ENCODE assay signal across 39 cellular contexts in genomic region chr20:20655883-20656282, GRCh38.
"Had no signal": no experiment of that assay in that cellular context is flagged by ENCODE, and none has a peak within 500 bp of the region (broad histone marks: within the 10 kb centered on the region; RNA-seq: fewer than 3 reads in every experiment).

No MANE protein-coding gene starts in this region.

- H3K4me3 Mint-ChIP-seq: activated naive CD4-positive, alpha-beta T cell treated with anti-CD3 and anti-CD28 coated beads for 36 hours; activated naive CD4-positive, alpha-beta T cell treated with anti-CD3 and anti-CD28 coated beads, Interleukin-2, amount 10 ng/mL, durations not matched to agents 7 days and 5 days; activated naive CD4-positive, alpha-beta T cell treated with anti-CD3 and anti-CD28 coated beads, Interleukin-2, amount 50 U/mL, for 24 hours; activated naive CD8-positive, alpha-beta T cell; activated naive CD8-positive, alpha-beta T cell treated with anti-CD3 and anti-CD28 coated beads for 36 hours; activated naive CD8-positive, alpha-beta T cell treated with anti-CD3 and anti-CD28 coated beads, Interleukin-2, amount 10 ng/mL, durations not matched to agents 7 days and 5 days; activated naive CD8-positive, alpha-beta T cell treated with anti-CD3 and anti-CD28 coated beads, Interleukin-2, amount 50 U/mL, for 24 hours; activated T-cell treated with anti-CD3 and anti-CD28 coated beads, Interleukin-2, amount 50 U/mL, for 24 hours; activated T-cell treated with anti-CD3 and anti-CD28 coated beads, Interleukin-2, amount 50 U/mL, for 4 hours; activated T-cell treated with anti-CD3 and anti-CD28 coated beads, Interleukin-2, amount 50 U/mL, for 72 hours; activated T-helper 1 cell treated with anti-CD3 and anti-CD28 coated beads, Interleukin-12 subunit alpha, Interleukin-12 subunit beta, Interleukin-2, Interleukin-4 antibody, amounts not matched to agents 30 ng/mL and 10 ng/mL and 1 ng/mL, durations not matched to agents 14 hours and 24 hours and 36 hours; activated T-helper 17 cell treated with anti-CD3 and anti-CD28 coated beads, Interleukin-2, amount 50 U/mL, for 72 hours; brain; central memory CD8-positive, alpha-beta T cell had no signal

- DNase-seq: activated effector memory CD4-positive, alpha-beta T cell treated with anti-CD3 and anti-CD28 coated beads, Interleukin-2, amount 50 U/mL, for 16 hours; activated effector memory CD4-positive, alpha-beta T cell treated with Interleukin-2 at 50 U/mL for 16 hours; activated gamma-delta T cell; activated gamma-delta T cell treated with Interleukin-2 at 50 U/mL for 16 hours; activated naive CD4-positive, alpha-beta T cell; activated naive CD4-positive, alpha-beta T cell treated with anti-CD3 and anti-CD28 coated beads for 36 hours; activated naive CD4-positive, alpha-beta T cell treated with anti-CD3 and anti-CD28 coated beads, Interleukin-2, amount 10 ng/mL, durations not matched to agents 7 days and 5 days; activated naive CD4-positive, alpha-beta T cell treated with anti-CD3 and anti-CD28 coated beads, Interleukin-2, amount 50 U/mL, for 16 hours; activated naive CD4-positive, alpha-beta T cell treated with Interleukin-2 at 50 U/mL for 16 hours; activated naive CD8-positive, alpha-beta T cell treated with anti-CD3 and anti-CD28 coated beads for 36 hours; activated naive CD8-positive, alpha-beta T cell treated with anti-CD3 and anti-CD28 coated beads, Interleukin-2, amount 10 ng/mL, durations not matched to agents 7 days and 5 days; activated naive CD8-positive, alpha-beta T cell treated with anti-CD3 and anti-CD28 coated beads, Interleukin-2, amount 50 U/mL, for 24 hours; activated T-cell treated with anti-CD3 and anti-CD28 coated beads for 4 hours; activated T-cell treated with anti-CD3 and anti-CD28 coated beads, Interleukin-2, amount 50 U/mL, for 1 hour; activated T-cell treated with anti-CD3 and anti-CD28 coated beads, Interleukin-2, amount 50 U/mL, for 24 hours; activated T-cell treated with anti-CD3 and anti-CD28 coated beads, Interleukin-2, amount 50 U/mL, for 4 hours; activated T-cell treated with anti-CD3 and anti-CD28 coated beads, Interleukin-2, amount 50 U/mL, for 48 hours; activated T-cell treated with anti-CD3 and anti-CD28 coated beads, Interleukin-2, amount 50 U/mL, for 72 hours; adrenal gland; amniotic stem cell; amygdala; anterior cingulate cortex; aorta; body of pancreas; brain microvascular endothelial cell; caudate nucleus; central memory CD4-positive, alpha-beta T cell; cerebellar nuclear complex had no signal

- H3K27me3 Mint-ChIP-seq: activated naive CD4-positive, alpha-beta T cell treated with anti-CD3 and anti-CD28 coated beads, Interleukin-2, amount 10 ng/mL, durations not matched to agents 7 days and 5 days; activated naive CD4-positive, alpha-beta T cell treated with anti-CD3 and anti-CD28 coated beads, Interleukin-2, amount 50 U/mL, for 24 hours; activated naive CD8-positive, alpha-beta T cell; activated naive CD8-positive, alpha-beta T cell treated with anti-CD3 and anti-CD28 coated beads for 36 hours; activated naive CD8-positive, alpha-beta T cell treated with anti-CD3 and anti-CD28 coated beads, Interleukin-2, amount 10 ng/mL, durations not matched to agents 7 days and 5 days; activated naive CD8-positive, alpha-beta T cell treated with anti-CD3 and anti-CD28 coated beads, Interleukin-2, amount 50 U/mL, for 24 hours; activated T-cell treated with anti-CD3 and anti-CD28 coated beads, Interleukin-2, amount 50 U/mL, for 24 hours; activated T-helper 17 cell treated with anti-CD3 and anti-CD28 coated beads, Interleukin-2, amount 50 U/mL, for 72 hours; central memory CD8-positive, alpha-beta T cell had no signal

- H3K9me3 ChIP-seq: adrenal gland, ascending aorta, body of pancreas, breast epithelium had no signal

- ATAC-seq: activated naive CD4-positive, alpha-beta T cell treated with anti-CD3 and anti-CD28 coated beads, Interleukin-2, amount 50 U/mL, for 72 hours; activated naive CD8-positive, alpha-beta T cell treated with anti-CD3 and anti-CD28 coated beads, Interleukin-2, amount 50 U/mL, for 24 hours; activated T-cell treated with anti-CD3 and anti-CD28 coated beads, Interleukin-2, amount 50 U/mL, for 4 hours; activated T-cell treated with anti-CD3 and anti-CD28 coated beads, Interleukin-2, amount 50 U/mL, for 72 hours; activated T-helper 17 cell treated with anti-CD3 and anti-CD28 coated beads, Interleukin-2, amount 50 U/mL, for 72 hours; body of pancreas had no signal

- H3K4me3 ChIP-seq: adrenal gland, ascending aorta, body of pancreas, breast epithelium, cardiac muscle cell had no signal

- H3K36me3 ChIP-seq: adrenal gland, ascending aorta, brain microvascular endothelial cell, breast epithelium, cardiac muscle cell had no signal

- H3K27me3 ChIP-seq: adrenal gland, ascending aorta, body of pancreas, brain microvascular endothelial cell, breast epithelium, cardiac muscle cell had no signal

- H3K4me1 ChIP-seq: adrenal gland, ascending aorta, body of pancreas, breast epithelium had no signal

- H3K9me3 Mint-ChIP-seq: activated naive CD4-positive, alpha-beta T cell treated with anti-CD3 and anti-CD28 coated beads for 36 hours; activated naive CD4-positive, alpha-beta T cell treated with anti-CD3 and anti-CD28 coated beads, Interleukin-2, amount 10 ng/mL, durations not matched to agents 7 days and 5 days; activated naive CD4-positive, alpha-beta T cell treated with anti-CD3 and anti-CD28 coated beads, Interleukin-2, amount 50 U/mL, for 24 hours; activated naive CD4-positive, alpha-beta T cell treated with anti-CD3 and anti-CD28 coated beads, Interleukin-2, amount 50 U/mL, for 72 hours; activated naive CD8-positive, alpha-beta T cell treated with anti-CD3 and anti-CD28 coated beads for 36 hours; activated naive CD8-positive, alpha-beta T cell treated with anti-CD3 and anti-CD28 coated beads, Interleukin-2, amount 10 ng/mL, durations not matched to agents 7 days and 5 days; activated naive CD8-positive, alpha-beta T cell treated with anti-CD3 and anti-CD28 coated beads, Interleukin-2, amount 50 U/mL, for 24 hours; activated T-cell treated with anti-CD3 and anti-CD28 coated beads, Interleukin-2, amount 50 U/mL, for 24 hours; activated T-cell treated with anti-CD3 and anti-CD28 coated beads, Interleukin-2, amount 50 U/mL, for 4 hours; activated T-cell treated with anti-CD3 and anti-CD28 coated beads, Interleukin-2, amount 50 U/mL, for 72 hours; activated T-helper 1 cell treated with anti-CD3 and anti-CD28 coated beads, Interleukin-12 subunit alpha, Interleukin-12 subunit beta, Interleukin-2, Interleukin-4 antibody, amounts not matched to agents 30 ng/mL and 10 ng/mL and 1 ng/mL, durations not matched to agents 14 hours and 24 hours and 36 hours; activated T-helper 17 cell treated with anti-CD3 and anti-CD28 coated beads, Interleukin-2, amount 50 U/mL, for 72 hours; activated T-helper 2 cell treated with anti-CD3 and anti-CD28 coated beads, Interferon-gamma antibody, Interleukin-2, Interleukin-4, amounts not matched to agents 10 μg/mL and 5 μg/mL and 100 μg/mL, durations not matched to agents 14 hours and 24 hours and 36 hours; brain; central memory CD8-positive, alpha-beta T cell had no signal

- H3K4me1 Mint-ChIP-seq: activated naive CD4-positive, alpha-beta T cell treated with anti-CD3 and anti-CD28 coated beads, Interleukin-2, amount 10 ng/mL, durations not matched to agents 7 days and 5 days; activated naive CD8-positive, alpha-beta T cell treated with anti-CD3 and anti-CD28 coated beads for 36 hours; activated naive CD8-positive, alpha-beta T cell treated with anti-CD3 and anti-CD28 coated beads, Interleukin-2, amount 50 U/mL, for 24 hours; activated T-helper 17 cell treated with anti-CD3 and anti-CD28 coated beads, Interleukin-2, amount 50 U/mL, for 72 hours had no signal

- H3K27ac ChIP-seq: adrenal gland, ascending aorta, body of pancreas, brain microvascular endothelial cell, breast epithelium, cardiac muscle cell had no signal

- H3K36me3 Mint-ChIP-seq: activated naive CD4-positive, alpha-beta T cell treated with anti-CD3 and anti-CD28 coated beads, Interleukin-2, amount 50 U/mL, for 72 hours had no signal

- H3K27ac Mint-ChIP-seq: activated naive CD4-positive, alpha-beta T cell treated with anti-CD3 and anti-CD28 coated beads for 36 hours; activated naive CD4-positive, alpha-beta T cell treated with anti-CD3 and anti-CD28 coated beads, Interleukin-2, amount 10 ng/mL, durations not matched to agents 7 days and 5 days; activated naive CD4-positive, alpha-beta T cell treated with anti-CD3 and anti-CD28 coated beads, Interleukin-2, amount 50 U/mL, for 24 hours; activated naive CD4-positive, alpha-beta T cell treated with anti-CD3 and anti-CD28 coated beads, Interleukin-2, amount 50 U/mL, for 72 hours; activated naive CD8-positive, alpha-beta T cell; activated naive CD8-positive, alpha-beta T cell treated with anti-CD3 and anti-CD28 coated beads for 36 hours; activated naive CD8-positive, alpha-beta T cell treated with anti-CD3 and anti-CD28 coated beads, Interleukin-2, amount 10 ng/mL, durations not matched to agents 7 days and 5 days; activated naive CD8-positive, alpha-beta T cell treated with anti-CD3 and anti-CD28 coated beads, Interleukin-2, amount 50 U/mL, for 24 hours; activated T-cell treated with anti-CD3 and anti-CD28 coated beads, Interleukin-2, amount 50 U/mL, for 24 hours; activated T-cell treated with anti-CD3 and anti-CD28 coated beads, Interleukin-2, amount 50 U/mL, for 72 hours; activated T-helper 1 cell treated with anti-CD3 and anti-CD28 coated beads, Interleukin-12 subunit alpha, Interleukin-12 subunit beta, Interleukin-2, Interleukin-4 antibody, amounts not matched to agents 30 ng/mL and 10 ng/mL and 1 ng/mL, durations not matched to agents 14 hours and 24 hours and 36 hours; activated T-helper 17 cell treated with anti-CD3 and anti-CD28 coated beads, Interleukin-2, amount 50 U/mL, for 72 hours; activated T-helper 2 cell treated with anti-CD3 and anti-CD28 coated beads, Interferon-gamma antibody, Interleukin-2, Interleukin-4, amounts not matched to agents 10 μg/mL and 5 μg/mL and 100 μg/mL, durations not matched to agents 14 hours and 24 hours and 36 hours; brain had no signal
